Comparison of ENCODE assay signal across 9 cellular contexts in genomic region chr16:22232277-22233049, GRCh38. TPM values are rescaled to one million over a fixed set of nuclear protein-coding genes. Genes with fewer than 3 reads are reported as not detected.
DNase-seq lines count a peak whose midpoint lies in the region; ATAC-seq and TF ChIP-seq lines count a peak whose summit lies in the region.
"Had no signal": no experiment of that assay in that cellular context is flagged by ENCODE, and none has a peak within 500 bp of the region (broad histone marks: within the 10 kb centered on the region; RNA-seq: fewer than 3 reads in every experiment).

No MANE protein-coding gene starts in this region.

- H3K4me1 ChIP-seq in lower lobe of right lung (peaks cover 12% of the 10 kb centered on the region), spleen (no peaks in the 10 kb centered on the region), SJCRH30 (0 out of 2 replicates have a peak, but pooled peaks cover 4% of the 10 kb centered on the region)

- H3K4me1 Mint-ChIP-seq in activated naive CD8-positive, alpha-beta T cell treated with anti-CD3 and anti-CD28 coated beads, Interleukin-2, amount 50 U/mL, for 24 hours: peaks cover 12% of the 10 kb centered on the region

- DNase-seq in stimulated activated naive CD4-positive, alpha-beta T cell treated with Interleukin-2 at 50 U/mL for 16 hours (lab: John Stamatoyannopoulos, UW): peak; percentile 7
- DNase-seq in stimulated activated naive CD4-positive, alpha-beta T cell (lab: John Stamatoyannopoulos, UW): no peak
- DNase-seq in activated naive CD8-positive, alpha-beta T cell treated with anti-CD3 and anti-CD28 coated beads, Interleukin-2, amount 50 U/mL, for 24 hours: peak; percentile 40
- peak; percentile 76 for DNase-seq in lower lobe of right lung
- DNase-seq in spleen: no peak
- DNase-seq in SJCRH30: no peak
- no peak for DNase-seq in AG20443 (ENCODE audit: low spot score)

- intact Hi-C loops in lower lobe of right lung (cut with DNase I) (no loop called here), spleen (cut with DNase I; ENCODE audit: low total_unique reads) (no loop called here)

- H3K27me3 ChIP-seq in lower lobe of right lung (ENCODE audit: low read depth): no peaks in the 10 kb centered on the region
- no peaks in the 10 kb centered on the region for H3K27me3 ChIP-seq in spleen (replicated peaks in 1 of 7)
- no peaks in the 10 kb centered on the region for H3K27me3 ChIP-seq in SJCRH30

- H3K36me3 ChIP-seq in lower lobe of right lung (peaks cover 61% of the 10 kb centered on the region), spleen (peaks cover 0 to 78% (median 18%) of the 10 kb centered on the region in 6 donors), SJCRH30 (peaks cover 17% of the 10 kb centered on the region)

- no peak for TF ChIP-seq POLR2A in spleen (IDR thresholded peaks at IDR 0.05)

- no peak for TF ChIP-seq CTCF in lower lobe of right lung (IDR thresholded peaks at IDR 0.05)
- no peak for TF ChIP-seq CTCF in spleen (IDR thresholded peaks at IDR 0.05 in 8 of 11, conservative IDR thresholded peaks at IDR 0.05 in 3 of 11)

- H3K27ac Mint-ChIP-seq in activated naive CD8-positive, alpha-beta T cell treated with anti-CD3 and anti-CD28 coated beads, Interleukin-2, amount 50 U/mL, for 24 hours: no peak overlapping the region

- 85 to 91% (median 86%) methylated on average over 16 of the region's 16 CpGs for WGBS in spleen, 5 donors

- ATAC-seq in activated naive CD8-positive, alpha-beta T cell treated with anti-CD3 and anti-CD28 coated beads, Interleukin-2, amount 50 U/mL, for 24 hours: peak; percentile 100
- ATAC-seq in lower lobe of right lung (peak; percentile 70 to 80), GM21723 (IDR thresholded peaks at IDR 0.05; ENCODE audit: unreplicated experiment) (no peak)

- H3K9me3 Mint-ChIP-seq in activated naive CD8-positive, alpha-beta T cell treated with anti-CD3 and anti-CD28 coated beads, Interleukin-2, amount 50 U/mL, for 24 hours: no peaks in the 10 kb centered on the region

- peaks cover 25% of the 10 kb centered on the region for H3K36me3 Mint-ChIP-seq in activated naive CD8-positive, alpha-beta T cell treated with anti-CD3 and anti-CD28 coated beads, Interleukin-2, amount 50 U/mL, for 24 hours (ENCODE audit: low read depth)

- H3K27ac ChIP-seq in lower lobe of right lung (peak overlapping the region; percentile 53), spleen (no peak overlapping the region), SJCRH30 (no peak overlapping the region)
- H3K27ac ChIP-seq: KMS-11 had no signal

- no peaks in the 10 kb centered on the region for H3K27me3 Mint-ChIP-seq in activated naive CD8-positive, alpha-beta T cell treated with anti-CD3 and anti-CD28 coated beads, Interleukin-2, amount 50 U/mL, for 24 hours

- H3K4me3 ChIP-seq in lower lobe of right lung (no peak overlapping the region), spleen (no peak overlapping the region), SJCRH30 (no peak overlapping the region)

- no peak overlapping the region for H3K4me3 Mint-ChIP-seq in activated naive CD8-positive, alpha-beta T cell treated with anti-CD3 and anti-CD28 coated beads, Interleukin-2, amount 50 U/mL, for 24 hours

- no peaks in the 10 kb centered on the region for H3K9me3 ChIP-seq in lower lobe of right lung
- no peaks in the 10 kb centered on the region for H3K9me3 ChIP-seq in spleen
- H3K9me3 ChIP-seq in SJCRH30 (replicated peaks): no peaks in the 10 kb centered on the region

RNA-seq across cellular contexts. Expression of gene EEF2K, which starts 26.4 kb away (rescaled TPM):
- 35.2 TPM for total RNA-seq in lower lobe of right lung
- 10 to 100 TPM; 19.5 to 37.7 (median 27.5) TPM for total RNA-seq in spleen
- polyA plus RNA-seq in spleen: 1 to 10 TPM; 2.4 to 5.8 (median 2.6) TPM
- total RNA-seq in SJCRH30 (2014; rRNA removed; shearing (Covaris generic)): 22.0 and 23.0 TPM in 2 replicates

Comparison
In these comparisons a context has a peak if more than half of its experiments do, and no peak if none do; other contexts are left out.
1. DNase-seq: peak in stimulated activated naive CD4-positive, alpha-beta T cell treated with Interleukin-2 at 50 U/mL for 16 hours (single experiment), activated naive CD8-positive, alpha-beta T cell treated with anti-CD3 and anti-CD28 coated beads, Interleukin-2, amount 50 U/mL, for 24 hours (single experiment) and lower lobe of right lung (single experiment); none in stimulated activated naive CD4-positive, alpha-beta T cell (0 of 6), spleen (single experiment), SJCRH30 (0 of 2) and AG20443 (single experiment).